9 cellular contexts compared by ENCODE assay signal in the genomic region with DNA sequence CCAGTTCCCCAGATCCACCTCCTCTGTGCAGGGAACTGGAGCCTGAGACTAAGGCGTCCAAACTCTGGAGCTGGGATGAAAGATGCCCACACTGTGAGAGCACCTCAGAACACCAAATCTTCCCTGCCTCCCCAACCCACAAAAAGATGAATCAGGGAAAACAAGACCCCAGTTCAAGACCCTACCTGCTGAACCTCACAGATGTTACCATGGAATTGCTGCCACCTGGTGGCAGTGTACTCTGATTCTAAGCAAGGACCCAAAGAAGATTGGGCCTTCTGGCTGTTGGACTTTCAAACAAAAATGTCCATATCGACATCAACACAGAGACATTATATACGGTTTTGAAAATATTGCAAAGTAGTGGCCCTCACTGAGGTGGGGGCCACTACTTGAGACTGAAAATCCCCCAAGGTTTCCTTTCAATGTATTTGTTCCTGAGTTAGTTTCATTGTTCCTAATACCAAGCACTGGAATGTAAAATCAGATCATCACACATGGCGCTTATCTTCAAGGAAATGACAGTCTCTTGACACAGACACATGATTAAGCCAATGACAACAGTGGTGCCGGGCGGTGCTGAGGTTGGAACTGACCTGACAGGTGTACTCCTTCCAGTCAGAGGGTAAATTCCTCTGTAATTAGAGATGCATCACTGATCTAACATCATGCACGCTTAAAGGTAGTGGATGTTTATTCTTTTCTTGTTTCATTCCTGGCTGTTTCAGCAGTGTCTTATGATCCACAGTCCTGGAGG.
A peak's percentile ranks its signal among the peaks of the same experiment; 100 is the strongest.
DNase-seq lines count a peak whose midpoint lies in the region; ATAC-seq and TF ChIP-seq lines count a peak whose summit lies in the region.
"Had no signal": no experiment of that assay in that cellular context is flagged by ENCODE, and none has a peak within 500 bp of the region (broad histone marks: within the 10 kb centered on the region; RNA-seq: fewer than 3 reads in every experiment).

No MANE protein-coding gene starts in this region.

- no peak for TF ChIP-seq POLR2A in tibial nerve (IDR thresholded peaks at IDR 0.05)

- no peak overlapping the region for H3K27ac ChIP-seq in cardiac muscle cell
- H3K27ac ChIP-seq in right atrium auricular region: no peak overlapping the region
- H3K27ac ChIP-seq in OCI-LY1 (ENCODE audit: low read depth, low read length, poor library complexity, severe bottlenecking): no peak overlapping the region
- H3K27ac ChIP-seq in fibroblast of lung (ENCODE audit: insufficient read depth, low read length): no peak overlapping the region
- no peak overlapping the region for H3K27ac ChIP-seq in tibial nerve

- H3K27me3 ChIP-seq in cardiac muscle cell: peaks cover 14% of the 10 kb centered on the region
- H3K27me3 ChIP-seq in right atrium auricular region: no peaks in the 10 kb centered on the region
- H3K27me3 ChIP-seq in OCI-LY1 (ENCODE audit: insufficient read depth, low read length): no peaks in the 10 kb centered on the region
- H3K27me3 ChIP-seq in fibroblast of lung (ENCODE audit: control insufficient read depth, insufficient read depth, low read length): no peaks in the 10 kb centered on the region
- H3K27me3 ChIP-seq in tibial nerve: no peaks in the 10 kb centered on the region

- H3K4me2 ChIP-seq in OCI-LY1 (ENCODE audit: low read length) (no peak overlapping the region), fibroblast of lung (ENCODE audit: extremely low read depth, insufficient read depth, low read length) (no peak overlapping the region)

- no peaks in the 10 kb centered on the region for H3F3A ChIP-seq in OCI-LY1 (ENCODE audit: insufficient read depth, low read length)

- H3K9me3 ChIP-seq in cardiac muscle cell (ENCODE audit: low read depth) (no peaks in the 10 kb centered on the region), right atrium auricular region (no peaks in the 10 kb centered on the region), OCI-LY1 (ENCODE audit: low read length) (no peaks in the 10 kb centered on the region), fibroblast of lung (ENCODE audit: control insufficient read depth, insufficient read depth, low read depth, low read length) (no peaks in the 10 kb centered on the region), tibial nerve (no peaks in the 10 kb centered on the region)

- H3K9me2 ChIP-seq in OCI-LY1 (ENCODE audit: low read depth, low read length): no peaks in the 10 kb centered on the region

- no peaks in the 10 kb centered on the region for H3K4me1 ChIP-seq in cardiac muscle cell (ENCODE audit: low read depth)
- no peaks in the 10 kb centered on the region for H3K4me1 ChIP-seq in right atrium auricular region
- H3K4me1 ChIP-seq in OCI-LY1 (ENCODE audit: insufficient read depth, low read length, severe bottlenecking): no peaks in the 10 kb centered on the region
- no peaks in the 10 kb centered on the region for H3K4me1 ChIP-seq in fibroblast of lung (ENCODE audit: control insufficient read depth, extremely low read depth, insufficient read depth, low read length)
- H3K4me1 ChIP-seq in tibial nerve: no peaks in the 10 kb centered on the region

- no peak for ATAC-seq in GM19035 (IDR thresholded peaks at IDR 0.05; ENCODE audit: unreplicated experiment)

- H4K20me1 ChIP-seq in OCI-LY1 (ENCODE audit: insufficient read depth, low read length) (no peaks in the 10 kb centered on the region), fibroblast of lung (ENCODE audit: control insufficient read depth, extremely low read depth, insufficient read depth, low read length) (no peaks in the 10 kb centered on the region)

- H3K36me3 ChIP-seq in cardiac muscle cell: no peaks in the 10 kb centered on the region
- H3K36me3 ChIP-seq in right atrium auricular region: no peaks in the 10 kb centered on the region
- no peaks in the 10 kb centered on the region for H3K36me3 ChIP-seq in OCI-LY1 (ENCODE audit: insufficient read depth, low read length)
- H3K36me3 ChIP-seq in fibroblast of lung (ENCODE audit: control insufficient read depth, insufficient read depth, low read length): no peaks in the 10 kb centered on the region
- no peaks in the 10 kb centered on the region for H3K36me3 ChIP-seq in tibial nerve

- H3K79me2 ChIP-seq in OCI-LY1 (ENCODE audit: insufficient read depth, low read length): no peaks in the 10 kb centered on the region
- H3K79me2 ChIP-seq in fibroblast of lung (ENCODE audit: control insufficient read depth, insufficient read depth, low read length): no peaks in the 10 kb centered on the region

- H2AFZ ChIP-seq in OCI-LY1 (ENCODE audit: low read length) (no peak overlapping the region), fibroblast of lung (ENCODE audit: low read length) (no peak overlapping the region)

- no peak for TF ChIP-seq EP300 in tibial nerve (IDR thresholded peaks at IDR 0.05)

- 75 to 76% methylated on average over 7 of the region's 7 CpGs for WGBS in tibial nerve, 2 donors

- DNase-seq in cardiac muscle cell (ENCODE audit: low read depth in 1 of 2, low spot score in 1 of 2) (peak; percentile 6 to 15), right atrium auricular region (ENCODE audit: low spot score) (no peak), fibroblast of lung (ENCODE audit: low read depth in 2 of 2) (peak in 1 of 2 donors; percentile 5), tibial nerve (ENCODE audit: low spot score in 2 of 2) (peak in 1 of 2 donors; percentile 30), NCI-H1092 (lab: John Stamatoyannopoulos, UW) (no peak), DMS153 treated with DMSO at 0.1 percent for 48 hours (lab: John Stamatoyannopoulos, UW; ENCODE audit: unreplicated experiment) (no peak)
- DNase-seq: NCI-H1105 treated with DMSO at 0.1 percent for 48 hours had no signal

- H3K9ac ChIP-seq in OCI-LY1 (ENCODE audit: low read length) (no peak overlapping the region), fibroblast of lung (ENCODE audit: insufficient read depth, low read length) (no peak overlapping the region)

- H3K4me3 ChIP-seq in cardiac muscle cell (no peak overlapping the region), right atrium auricular region (no peak overlapping the region), OCI-LY1 (ENCODE audit: low read depth, low read length, poor library complexity, severe bottlenecking) (no peak overlapping the region), fibroblast of lung (replicated peaks in 1 of 4; ENCODE audit: control extremely low read depth in 1 of 4, insufficient read depth in 1 of 4, low read depth in 3 of 4, low read length in 4 of 4) (no peak overlapping the region), tibial nerve (no peak overlapping the region)

- TF ChIP-seq CTCF in cardiac muscle cell (IDR thresholded peaks at IDR 0.05; ENCODE audit: low read depth, low read length) (peak; percentile 52), right atrium auricular region (IDR thresholded peaks at IDR 0.05) (peak in 1 of 2 donors; percentile 56), OCI-LY1 (IDR thresholded peaks at IDR 0.05; ENCODE audit: low read length) (peak; percentile 49), fibroblast of lung (conservative IDR thresholded peaks at IDR 0.05 in 1 of 2, IDR thresholded peaks at IDR 0.05 in 1 of 2; ENCODE audit: low read depth in 1 of 2, low read length in 2 of 2) (peak; percentile 10 to 12), tibial nerve (IDR thresholded peaks at IDR 0.05) (peak in 3 of 5 experiments; percentile 7 to 35 (median 28))

Comparison
In these comparisons a context has a peak if more than half of its experiments do, and no peak if none do; other contexts are left out.
1. DNase-seq: peak in cardiac muscle cell (2 of 2); none in right atrium auricular region (single experiment), NCI-H1092 (single experiment) and DMS153 treated with DMSO at 0.1 percent for 48 hours (single experiment).